ENCODE assay signal across 24 cellular contexts in the genomic region with DNA sequence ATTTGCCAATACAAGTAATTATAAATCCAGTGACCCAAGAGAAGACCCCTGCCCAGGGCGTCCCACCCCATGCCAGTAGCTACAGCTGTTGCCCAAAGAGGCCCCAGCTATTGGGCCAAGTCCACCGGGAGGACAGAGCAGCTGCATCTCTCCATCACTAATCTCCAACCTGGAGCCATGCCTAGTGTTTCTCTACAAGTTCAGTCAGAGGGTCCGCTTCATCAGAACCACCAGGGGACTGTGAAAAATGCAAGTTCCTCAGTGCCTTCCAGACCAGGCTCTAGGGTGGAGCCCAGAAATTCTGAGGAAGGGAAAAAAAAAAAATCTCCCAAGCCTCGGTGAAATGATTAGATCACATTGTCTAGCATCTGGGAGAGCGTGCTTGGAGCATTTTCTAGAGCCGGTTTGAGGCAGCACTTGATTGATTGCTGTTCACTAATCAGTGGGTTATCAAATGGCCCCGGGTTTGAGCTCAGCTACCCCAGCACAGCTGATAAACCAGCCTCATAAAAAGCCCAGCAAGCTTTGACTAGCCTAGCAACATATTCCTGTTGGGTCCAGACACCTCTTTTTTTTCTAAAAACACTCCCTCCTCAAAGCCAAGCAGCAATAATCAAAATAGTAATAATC. TPM values are rescaled to one million over a fixed set of nuclear protein-coding genes. Genes with fewer than 3 reads are reported as not detected.
DNase-seq lines count a peak whose midpoint lies in the region; ATAC-seq and TF ChIP-seq lines count a peak whose summit lies in the region.
"Had no signal": no experiment of that assay in that cellular context is flagged by ENCODE, and none has a peak within 500 bp of the region (broad histone marks: within the 10 kb centered on the region; RNA-seq: fewer than 3 reads in every experiment).

No MANE protein-coding gene starts in this region.

- H3K9me3 Mint-ChIP-seq in IgD-negative memory B cell (peaks cover 0 to 3% (median 0%) of the 10 kb centered on the region in 3 donors), nephron progenitor cell (peaks cover 9% of the 10 kb centered on the region)
- H3K9me3 Mint-ChIP-seq: stimulated activated naive CD8-positive, alpha-beta T cell treated with anti-CD3 and anti-CD28 coated beads, Interleukin-15, amount 100 ng/mL, for 72 hours had no signal

- intact Hi-C loops in posterior vena cava (cut with DNase I), result no loop called here

- H3K27ac Mint-ChIP-seq in IgD-negative memory B cell (peak overlapping the region in 2 of 3 donors; percentile 63 to 98), nephron progenitor cell (peak overlapping the region; percentile 66)
- H3K27ac Mint-ChIP-seq: endodermal cell; stimulated activated naive CD8-positive, alpha-beta T cell treated with anti-CD3 and anti-CD28 coated beads, Interleukin-15, amount 100 ng/mL, for 72 hours had no signal

- no peak overlapping the region for H3K4me3 ChIP-seq in brain microvascular endothelial cell (ENCODE audit: low read depth, low read length)

- H3K36me3 ChIP-seq in brain microvascular endothelial cell (replicated peaks), result no peaks in the 10 kb centered on the region

- H3K27me3 ChIP-seq in brain microvascular endothelial cell (replicated peaks), result no peaks in the 10 kb centered on the region

- H3K36me3 Mint-ChIP-seq in IgD-negative memory B cell (no peaks in the 10 kb centered on the region), nephron progenitor cell (ENCODE audit: low read depth) (no peaks in the 10 kb centered on the region)

- peak overlapping the region; percentile 82 for H3K27ac ChIP-seq in brain microvascular endothelial cell

- DNase-seq in AG20443 (ENCODE audit: low spot score) (peak; percentile 46), brain microvascular endothelial cell (no peak), nephron progenitor cell (no peak), dedifferentiated amniotic fluid mesenchymal stem cell (ENCODE audit: extremely low spot score) (no peak), posterior vena cava (ENCODE audit: low spot score) (no peak)
- DNase-seq: activated CD4-positive, alpha-beta T cell treated with anti-CD3 and anti-CD28 coated beads, Interleukin-2, amount 50 U/mL, for 48 hours; activated naive CD4-positive, alpha-beta T cell treated with Interleukin-2 at 50 U/mL for 16 hours; activated T-cell treated with anti-CD3 and anti-CD28 coated beads for 4 hours; cerebellar nuclear complex; COR-L47; endodermal cell; H7; kidney; midbrain; NCI-H1417; NCI-H748 treated with DMSO at 0.1 percent for 48 hours; stimulated activated naive CD8-positive, alpha-beta T cell treated with anti-CD3 and anti-CD28 coated beads, Interleukin-15, amount 100 ng/mL, for 72 hours; SW 1271 had no signal

- peak overlapping the region in 1 of 4 donors; percentile 84 for H3K4me3 Mint-ChIP-seq in IgD-negative memory B cell
- H3K4me3 Mint-ChIP-seq in nephron progenitor cell, result no peak overlapping the region
- H3K4me3 Mint-ChIP-seq: endodermal cell; stimulated activated naive CD8-positive, alpha-beta T cell treated with anti-CD3 and anti-CD28 coated beads, Interleukin-15, amount 100 ng/mL, for 72 hours had no signal

- H3K27me3 Mint-ChIP-seq in IgD-negative memory B cell (peaks cover 3% of the 10 kb centered on the region), nephron progenitor cell (ENCODE audit: low read depth, poor library complexity) (peaks cover 4% of the 10 kb centered on the region)
- H3K27me3 Mint-ChIP-seq: stimulated activated naive CD8-positive, alpha-beta T cell treated with anti-CD3 and anti-CD28 coated beads, Interleukin-15, amount 100 ng/mL, for 72 hours had no signal

- H3K4me1 Mint-ChIP-seq in IgD-negative memory B cell, result peaks cover 37 to 47% (median 45%) of the 10 kb centered on the region in 3 donors
- peaks cover 54% of the 10 kb centered on the region for H3K4me1 Mint-ChIP-seq in nephron progenitor cell
- H3K4me1 Mint-ChIP-seq: endodermal cell had no signal

- TF ChIP-seq CTCF in brain microvascular endothelial cell (IDR thresholded peaks at IDR 0.05; ENCODE audit: low read depth, low read length, missing control alignments), result no peak
- TF ChIP-seq CTCF in nephron progenitor cell (IDR thresholded peaks at IDR 0.05), result no peak

- in situ Hi-C loops in brain microvascular endothelial cell (cut with HindIII; ENCODE audit: low pct_ligation_motif_present, low sequenced_read_pairs), result no loop called here

- ATAC-seq in HG02870 (IDR thresholded peaks at IDR 0.05; ENCODE audit: unreplicated experiment) (no peak), HG02571 (IDR thresholded peaks at IDR 0.05; ENCODE audit: unreplicated experiment) (no peak)

RNA-seq across cellular contexts. Expression of a gene that starts 22.3 kb away (rescaled TPM):
- polyA plus RNA-seq in IgD-negative memory B cell, result 298 TPM
- 100 to 1,000 TPM in 1 of 2 donors, 10 to 100 TPM in 1; 99.7 to 106 TPM for total RNA-seq in posterior vena cava

RNA-seq across cellular contexts. Expression of a gene that starts 44.6 kb away (rescaled TPM):
- polyA plus RNA-seq in IgD-negative memory B cell, result 1.6 TPM
- total RNA-seq in posterior vena cava, result not detected
- total RNA-seq: endodermal cell, H7, right cardiac atrium, ureter had no signal
- polyA plus RNA-seq: AG04450, right cardiac atrium had no signal

RNA-seq across cellular contexts. Expression of a gene that starts 52.2 kb away (rescaled TPM):
- 0.79 TPM for polyA plus RNA-seq in IgD-negative memory B cell
- total RNA-seq in posterior vena cava, result under 1 TPM in 1 of 2 donors, not detected in 1; 0.60 TPM
- total RNA-seq: endodermal cell, H7 had no signal
